In the genomic region with DNA sequence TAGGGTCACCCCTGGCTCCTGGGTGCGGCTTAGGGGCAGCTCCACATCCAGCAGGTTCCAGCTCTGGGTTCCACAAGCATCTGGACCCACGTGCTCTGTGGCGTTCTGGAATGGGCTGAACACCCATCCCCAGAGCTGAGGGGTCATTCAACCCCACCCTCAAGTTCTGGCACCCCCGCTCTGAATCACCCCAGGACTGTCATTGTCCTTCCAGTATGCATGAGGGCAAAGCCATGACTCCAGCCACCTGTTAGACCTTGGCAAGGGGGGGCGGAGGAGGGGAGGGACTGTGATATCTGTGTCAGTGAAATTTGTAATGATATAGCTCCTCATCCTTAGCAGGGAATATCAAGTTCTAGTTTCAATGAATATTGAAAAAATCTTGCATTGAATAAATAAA, we compare ENCODE assay signal across 1 cellular context.
TF ChIP-seq lines count a peak whose summit lies in the region.

No MANE protein-coding gene starts in this region.

TF ChIP-seq in GM23338, 12 proteins besides CTCF, POLR2A, EP300 and RAD21 (continued from another document):
- TF ChIP-seq, protein P1, sequence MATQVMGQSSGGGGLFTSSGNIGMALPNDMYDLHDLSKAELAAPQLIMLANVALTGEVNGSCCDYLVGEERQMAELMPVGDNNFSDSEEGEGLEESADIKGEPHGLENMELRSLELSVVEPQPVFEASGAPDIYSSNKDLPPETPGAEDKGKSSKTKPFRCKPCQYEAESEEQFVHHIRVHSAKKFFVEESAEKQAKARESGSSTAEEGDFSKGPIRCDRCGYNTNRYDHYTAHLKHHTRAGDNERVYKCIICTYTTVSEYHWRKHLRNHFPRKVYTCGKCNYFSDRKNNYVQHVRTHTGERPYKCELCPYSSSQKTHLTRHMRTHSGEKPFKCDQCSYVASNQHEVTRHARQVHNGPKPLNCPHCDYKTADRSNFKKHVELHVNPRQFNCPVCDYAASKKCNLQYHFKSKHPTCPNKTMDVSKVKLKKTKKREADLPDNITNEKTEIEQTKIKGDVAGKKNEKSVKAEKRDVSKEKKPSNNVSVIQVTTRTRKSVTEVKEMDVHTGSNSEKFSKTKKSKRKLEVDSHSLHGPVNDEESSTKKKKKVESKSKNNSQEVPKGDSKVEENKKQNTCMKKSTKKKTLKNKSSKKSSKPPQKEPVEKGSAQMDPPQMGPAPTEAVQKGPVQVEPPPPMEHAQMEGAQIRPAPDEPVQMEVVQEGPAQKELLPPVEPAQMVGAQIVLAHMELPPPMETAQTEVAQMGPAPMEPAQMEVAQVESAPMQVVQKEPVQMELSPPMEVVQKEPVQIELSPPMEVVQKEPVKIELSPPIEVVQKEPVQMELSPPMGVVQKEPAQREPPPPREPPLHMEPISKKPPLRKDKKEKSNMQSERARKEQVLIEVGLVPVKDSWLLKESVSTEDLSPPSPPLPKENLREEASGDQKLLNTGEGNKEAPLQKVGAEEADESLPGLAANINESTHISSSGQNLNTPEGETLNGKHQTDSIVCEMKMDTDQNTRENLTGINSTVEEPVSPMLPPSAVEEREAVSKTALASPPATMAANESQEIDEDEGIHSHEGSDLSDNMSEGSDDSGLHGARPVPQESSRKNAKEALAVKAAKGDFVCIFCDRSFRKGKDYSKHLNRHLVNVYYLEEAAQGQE (IDR thresholded peaks at IDR 0.05; ENCODE audit: unreplicated experiment) = no peak
- TF ChIP-seq, protein P2, sequence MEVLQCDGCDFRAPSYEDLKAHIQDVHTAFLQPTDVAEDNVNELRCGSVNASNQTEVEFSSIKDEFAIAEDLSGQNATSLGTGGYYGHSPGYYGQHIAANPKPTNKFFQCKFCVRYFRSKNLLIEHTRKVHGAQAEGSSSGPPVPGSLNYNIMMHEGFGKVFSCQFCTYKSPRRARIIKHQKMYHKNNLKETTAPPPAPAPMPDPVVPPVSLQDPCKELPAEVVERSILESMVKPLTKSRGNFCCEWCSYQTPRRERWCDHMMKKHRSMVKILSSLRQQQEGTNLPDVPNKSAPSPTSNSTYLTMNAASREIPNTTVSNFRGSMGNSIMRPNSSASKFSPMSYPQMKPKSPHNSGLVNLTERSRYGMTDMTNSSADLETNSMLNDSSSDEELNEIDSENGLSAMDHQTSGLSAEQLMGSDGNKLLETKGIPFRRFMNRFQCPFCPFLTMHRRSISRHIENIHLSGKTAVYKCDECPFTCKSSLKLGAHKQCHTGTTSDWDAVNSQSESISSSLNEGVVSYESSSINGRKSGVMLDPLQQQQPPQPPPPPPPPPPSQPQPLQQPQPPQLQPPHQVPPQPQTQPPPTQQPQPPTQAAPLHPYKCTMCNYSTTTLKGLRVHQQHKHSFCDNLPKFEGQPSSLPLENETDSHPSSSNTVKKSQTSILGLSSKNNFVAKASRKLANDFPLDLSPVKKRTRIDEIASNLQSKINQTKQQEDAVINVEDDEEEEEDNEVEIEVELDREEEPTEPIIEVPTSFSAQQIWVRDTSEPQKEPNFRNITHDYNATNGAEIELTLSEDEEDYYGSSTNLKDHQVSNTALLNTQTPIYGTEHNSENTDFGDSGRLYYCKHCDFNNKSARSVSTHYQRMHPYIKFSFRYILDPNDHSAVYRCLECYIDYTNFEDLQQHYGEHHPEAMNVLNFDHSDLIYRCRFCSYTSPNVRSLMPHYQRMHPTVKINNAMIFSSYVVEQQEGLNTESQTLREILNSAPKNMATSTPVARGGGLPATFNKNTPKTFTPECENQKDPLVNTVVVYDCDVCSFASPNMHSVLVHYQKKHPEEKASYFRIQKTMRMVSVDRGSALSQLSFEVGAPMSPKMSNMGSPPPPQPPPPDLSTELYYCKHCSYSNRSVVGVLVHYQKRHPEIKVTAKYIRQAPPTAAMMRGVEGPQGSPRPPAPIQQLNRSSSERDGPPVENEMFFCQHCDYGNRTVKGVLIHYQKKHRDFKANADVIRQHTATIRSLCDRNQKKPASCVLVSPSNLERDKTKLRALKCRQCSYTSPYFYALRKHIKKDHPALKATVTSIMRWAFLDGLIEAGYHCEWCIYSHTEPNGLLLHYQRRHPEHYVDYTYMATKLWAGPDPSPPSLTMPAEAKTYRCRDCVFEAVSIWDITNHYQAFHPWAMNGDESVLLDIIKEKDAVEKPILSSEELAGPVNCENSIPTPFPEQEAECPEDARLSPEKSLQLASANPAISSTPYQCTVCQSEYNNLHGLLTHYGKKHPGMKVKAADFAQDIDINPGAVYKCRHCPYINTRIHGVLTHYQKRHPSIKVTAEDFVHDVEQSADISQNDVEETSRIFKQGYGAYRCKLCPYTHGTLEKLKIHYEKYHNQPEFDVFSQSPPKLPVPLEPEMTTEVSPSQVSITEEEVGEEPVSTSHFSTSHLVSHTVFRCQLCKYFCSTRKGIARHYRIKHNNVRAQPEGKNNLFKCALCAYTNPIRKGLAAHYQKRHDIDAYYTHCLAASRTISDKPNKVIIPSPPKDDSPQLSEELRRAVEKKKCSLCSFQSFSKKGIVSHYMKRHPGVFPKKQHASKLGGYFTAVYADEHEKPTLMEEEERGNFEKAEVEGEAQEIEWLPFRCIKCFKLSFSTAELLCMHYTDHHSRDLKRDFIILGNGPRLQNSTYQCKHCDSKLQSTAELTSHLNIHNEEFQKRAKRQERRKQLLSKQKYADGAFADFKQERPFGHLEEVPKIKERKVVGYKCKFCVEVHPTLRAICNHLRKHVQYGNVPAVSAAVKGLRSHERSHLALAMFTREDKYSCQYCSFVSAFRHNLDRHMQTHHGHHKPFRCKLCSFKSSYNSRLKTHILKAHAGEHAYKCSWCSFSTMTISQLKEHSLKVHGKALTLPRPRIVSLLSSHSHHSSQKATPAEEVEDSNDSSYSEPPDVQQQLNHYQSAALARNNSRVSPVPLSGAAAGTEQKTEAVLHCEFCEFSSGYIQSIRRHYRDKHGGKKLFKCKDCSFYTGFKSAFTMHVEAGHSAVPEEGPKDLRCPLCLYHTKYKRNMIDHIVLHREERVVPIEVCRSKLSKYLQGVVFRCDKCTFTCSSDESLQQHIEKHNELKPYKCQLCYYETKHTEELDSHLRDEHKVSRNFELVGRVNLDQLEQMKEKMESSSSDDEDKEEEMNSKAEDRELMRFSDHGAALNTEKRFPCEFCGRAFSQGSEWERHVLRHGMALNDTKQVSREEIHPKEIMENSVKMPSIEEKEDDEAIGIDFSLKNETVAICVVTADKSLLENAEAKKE (CRISPR knock-in tag; IDR thresholded peaks at IDR 0.05) = no peak
- TF ChIP-seq POLR2AphosphoS5 (IDR thresholded peaks at IDR 0.05; ENCODE audit: low read depth) (no peak), STAT1 (IDR thresholded peaks at IDR 0.05; ENCODE audit: unreplicated experiment) (no peak), JUNB (IDR thresholded peaks at IDR 0.05; ENCODE audit: unreplicated experiment) (no peak), NANOG (IDR thresholded peaks at IDR 0.05; ENCODE audit: borderline replicate concordance) (no peak), EZH2 (IDR thresholded peaks at IDR 0.05; ENCODE audit: low read depth, unreplicated experiment) (no peak), CREB1 (CRISPR knock-in tag; IDR thresholded peaks at IDR 0.05; ENCODE audit: low read depth) (no peak), EZH2phosphoT487 (IDR thresholded peaks at IDR 0.05; ENCODE audit: unreplicated experiment) (no peak)
TF ChIP-seq in GM23338: peak in this region for 0.
